9 cellular contexts compared by ENCODE assay signal in the genomic region with DNA sequence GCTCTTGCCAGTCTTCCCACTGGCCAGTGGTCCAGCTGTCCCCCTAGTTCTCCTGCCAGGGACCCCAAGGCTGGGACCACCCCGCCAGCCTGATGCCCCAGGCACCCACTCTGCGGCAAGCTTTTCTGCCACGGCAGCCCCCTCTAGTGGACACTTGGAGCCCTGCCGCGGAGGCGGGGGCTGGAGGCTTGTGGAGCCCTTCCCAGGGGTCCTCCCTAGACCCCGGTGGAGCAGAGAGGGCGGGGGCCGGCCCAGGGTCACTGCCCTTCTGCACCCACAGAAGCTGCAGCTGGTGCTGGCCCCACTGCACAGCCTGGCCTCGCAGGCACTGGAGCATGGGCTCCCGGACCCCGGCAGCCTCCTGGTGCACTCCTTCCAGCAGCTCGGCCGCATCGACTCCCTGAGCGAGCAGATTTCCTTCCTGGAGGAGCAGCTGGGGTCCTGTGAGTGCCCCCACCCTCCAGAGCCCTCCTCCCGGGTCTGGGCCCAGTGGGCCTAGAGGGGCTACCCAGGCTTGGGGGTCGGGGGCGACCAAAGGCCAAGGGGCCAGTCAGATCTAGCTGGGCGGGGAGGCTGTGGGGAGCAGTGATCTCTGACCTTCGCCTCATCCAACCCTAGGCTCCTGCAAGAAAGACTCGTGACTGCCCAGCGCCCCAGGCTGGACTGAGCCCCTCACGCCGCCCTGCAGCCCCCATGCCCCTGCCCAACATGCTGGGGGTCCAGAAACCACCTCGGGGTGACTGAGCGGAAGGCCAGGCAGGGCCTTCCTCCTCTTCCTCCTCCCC. TPM values are rescaled to one million over a fixed set of nuclear protein-coding genes. Genes with fewer than 3 reads are reported as not detected.
A peak's percentile ranks its signal among the peaks of the same experiment; 100 is the strongest.
DNase-seq lines count a peak whose midpoint lies in the region; ATAC-seq and TF ChIP-seq lines count a peak whose summit lies in the region.
"Had no signal": no experiment of that assay in that cellular context is flagged by ENCODE, and none has a peak within 500 bp of the region (broad histone marks: within the 10 kb centered on the region; RNA-seq: fewer than 3 reads in every experiment).

No MANE protein-coding gene starts in this region.

- H3K4me3 ChIP-seq in AG04450 (ENCODE audit: low read depth, low read length) = no peak overlapping the region
- H3K4me3 ChIP-seq in GM23338 = no peak overlapping the region
- H3K4me3 ChIP-seq in endodermal cell (ENCODE audit: low read length) = no peak overlapping the region
- H3K4me3 ChIP-seq in parathyroid adenoma (ENCODE audit: low read depth, low read length) = no peak overlapping the region

- CTCF ChIA-PET in AG04450 (lab: Charles Lee) = interaction anchor here (0.6 to 3.0 kb wide), 19 partner anchors 9 to 194 kb away, joined by 3 to 15 read pairs (median 4); no protein-coding TSS in a partner anchor
- CTCF ChIA-PET in activated B cell treated with CpG ODN at 0.5 μM for 24 hours (lab: Charles Lee) = interaction anchor here (0.6 to 2.1 kb wide), 5 partner anchors 10 to 184 kb away, joined by 3 to 7 read pairs (median 3); no protein-coding TSS in a partner anchor

- intact Hi-C loops in activated B cell treated with CpG ODN at 0.5 μM for 24 hours (cut with micrococcal nuclease) = no loop called here

- WGBS in endodermal cell (ENCODE audit: insufficient coverage in 1 of 2, insufficient read length in 1 of 2), 2 experiments = 71 to 72% methylated on average over 20 to 27 of the region's 27 CpGs

- H3K4me2 ChIP-seq in GM23338 = no peak overlapping the region
- H3K4me2 ChIP-seq in parathyroid adenoma (ENCODE audit: low read length) = no peak overlapping the region

- H3K27me3 Mint-ChIP-seq in GM23338 (ENCODE audit: insufficient read depth, low read depth, poor library complexity) (peaks cover 4% of the 10 kb centered on the region), activated B cell treated with CpG ODN at 0.5 μM for 24 hours (peaks cover 3% of the 10 kb centered on the region), endodermal cell (ENCODE audit: insufficient read depth) (no peaks in the 10 kb centered on the region)

- no peak overlapping the region for H3K4me3 Mint-ChIP-seq in GM23338
- no peak overlapping the region for H3K4me3 Mint-ChIP-seq in activated B cell treated with CpG ODN at 0.5 μM for 24 hours
- H3K4me3 Mint-ChIP-seq in endodermal cell = no peak overlapping the region

- H3K9me3 Mint-ChIP-seq in GM23338 = no peaks in the 10 kb centered on the region
- H3K9me3 Mint-ChIP-seq in activated B cell treated with CpG ODN at 0.5 μM for 24 hours = no peaks in the 10 kb centered on the region
- H3K9me3 Mint-ChIP-seq in endodermal cell = no peaks in the 10 kb centered on the region
- H3K9me3 Mint-ChIP-seq: activated naive CD4-positive, alpha-beta T cell treated with anti-CD3 and anti-CD28 coated beads, Interleukin-2, amount 50 U/mL, for 72 hours had no signal

- H3K9me2 ChIP-seq in GM23338 (ENCODE audit: insufficient read depth) = no peaks in the 10 kb centered on the region

- ATAC-seq in GM23338 (peak; percentile 72), activated B cell treated with CpG ODN at 0.5 μM for 24 hours (ENCODE audit: low read depth) (peak; percentile 64), GM19467 (IDR thresholded peaks at IDR 0.05; ENCODE audit: unreplicated experiment) (no peak)

- DNase-seq in AG04450 (ENCODE audit: low read depth, low spot score) (no peak), GM23338 (ENCODE audit: low spot score) (peak; percentile 77), activated B cell treated with CpG ODN at 0.5 μM for 24 hours (peak; percentile 51), endodermal cell (peak; percentile 89), RKO (ENCODE audit: low spot score) (no peak), SKM-1 (lab: John Stamatoyannopoulos, UW; ENCODE audit: unreplicated experiment) (no peak)

- no peak overlapping the region for H3K9ac ChIP-seq in endodermal cell (ENCODE audit: extremely low read depth, low read length, poor library complexity, severe bottlenecking)
- H3K9ac ChIP-seq in parathyroid adenoma = no peak overlapping the region

- H3K4me1 Mint-ChIP-seq in GM23338 (peaks cover 3% of the 10 kb centered on the region; the same call in 1 of the 3 replicates), activated B cell treated with CpG ODN at 0.5 μM for 24 hours (no peaks in the 10 kb centered on the region), endodermal cell (peaks cover 3% of the 10 kb centered on the region)

- H3K79me2 ChIP-seq in GM23338 (replicated peaks; ENCODE audit: insufficient read depth) (no peaks in the 10 kb centered on the region), parathyroid adenoma (no peaks in the 10 kb centered on the region)

- H3K27ac Mint-ChIP-seq in GM23338 = no peak overlapping the region
- no peak overlapping the region for H3K27ac Mint-ChIP-seq in activated B cell treated with CpG ODN at 0.5 μM for 24 hours
- H3K27ac Mint-ChIP-seq in endodermal cell = no peak overlapping the region
- H3K27ac Mint-ChIP-seq: activated naive CD4-positive, alpha-beta T cell treated with anti-CD3 and anti-CD28 coated beads, Interleukin-2, amount 50 U/mL, for 72 hours had no signal

- H3K4me1 ChIP-seq in GM23338 (ENCODE audit: insufficient read depth) (no peaks in the 10 kb centered on the region), endodermal cell (ENCODE audit: control insufficient read depth, insufficient read depth, low read length) (no peaks in the 10 kb centered on the region), parathyroid adenoma (peaks cover 2% of the 10 kb centered on the region)

- H3K36me3 Mint-ChIP-seq in GM23338 (ENCODE audit: low read depth) (no peaks in the 10 kb centered on the region), activated B cell treated with CpG ODN at 0.5 μM for 24 hours (ENCODE audit: low read depth) (peaks cover 12% of the 10 kb centered on the region), endodermal cell (ENCODE audit: low read depth) (peaks cover 3% of the 10 kb centered on the region)
- H3K36me3 Mint-ChIP-seq: activated naive CD4-positive, alpha-beta T cell treated with anti-CD3 and anti-CD28 coated beads, Interleukin-2, amount 50 U/mL, for 72 hours had no signal

- POLR2A ChIA-PET in AG04450 (lab: Yijun Ruan, JAX) = interaction anchor here (0.6 to 1.6 kb wide), 2 partner anchors 56 to 57 kb away, joined by 3 to 6 read pairs; no protein-coding TSS in a partner anchor
- POLR2A ChIA-PET in activated B cell treated with CpG ODN at 0.5 μM for 24 hours (lab: Charles Lee) = interaction anchor here (0.7 to 1.0 kb wide), 3 partner anchors 29 to 56 kb away, joined by 5 to 8 read pairs (median 5); no protein-coding TSS in a partner anchor

- H3K27ac ChIP-seq in AG04450 (ENCODE audit: low read depth, low read length) = no peak overlapping the region
- no peak overlapping the region for H3K27ac ChIP-seq in GM23338 (ENCODE audit: low read depth)
- no peak overlapping the region for H3K27ac ChIP-seq in endodermal cell (ENCODE audit: low read depth, low read length)
- H3K27ac ChIP-seq in parathyroid adenoma = no peak overlapping the region

- TF ChIP-seq CTCF in AG04450 (IDR thresholded peaks at IDR 0.05; ENCODE audit: low read depth, low read length) (peak; percentile 77), GM23338 (conservative IDR thresholded peaks at IDR 0.05; ENCODE audit: low read depth in 2 of 2) (peak; percentile 75 to 85), activated B cell treated with CpG ODN at 0.5 μM for 24 hours (IDR thresholded peaks at IDR 0.05) (peak; percentile 28), endodermal cell (conservative IDR thresholded peaks at IDR 0.05) (peak; percentile 92), parathyroid adenoma (IDR thresholded peaks at IDR 0.05) (peak; percentile 76)

- H3F3A ChIP-seq in GM23338 (replicated peaks; ENCODE audit: low read depth) = no peaks in the 10 kb centered on the region

- H2AFZ ChIP-seq in GM23338 (no peak overlapping the region), parathyroid adenoma (no peak overlapping the region)

- no peaks in the 10 kb centered on the region for H3K36me3 ChIP-seq in GM23338 (ENCODE audit: insufficient read depth)
- peaks cover 5% of the 10 kb centered on the region for H3K36me3 ChIP-seq in endodermal cell (ENCODE audit: control insufficient read depth, insufficient read depth, low read length)
- no peaks in the 10 kb centered on the region for H3K36me3 ChIP-seq in parathyroid adenoma (ENCODE audit: control insufficient read depth, insufficient read depth, low read length)

- H3K9me3 ChIP-seq in AG04450 (ENCODE audit: control insufficient read depth, insufficient read depth, low read length) (no peaks in the 10 kb centered on the region; the same call in 1 of the 2 replicates), endodermal cell (ENCODE audit: control insufficient read depth, low read length) (no peaks in the 10 kb centered on the region), parathyroid adenoma (ENCODE audit: control insufficient read depth, low read length) (no peaks in the 10 kb centered on the region)

- H3K27me3 ChIP-seq in AG04450 (ENCODE audit: control insufficient read depth, insufficient read depth, low read length) (peaks cover 9% of the 10 kb centered on the region), GM23338 (ENCODE audit: insufficient read depth) (no peaks in the 10 kb centered on the region), endodermal cell (ENCODE audit: control insufficient read depth, insufficient read depth, low read length, poor library complexity, severe bottlenecking) (no peaks in the 10 kb centered on the region), parathyroid adenoma (ENCODE audit: control insufficient read depth, insufficient read depth, low read length) (no peaks in the 10 kb centered on the region)

- H4K20me1 ChIP-seq in GM23338 (replicated peaks; ENCODE audit: insufficient read depth) = no peaks in the 10 kb centered on the region

RNA-seq across cellular contexts. Expression of a gene that starts 9.1 kb away (rescaled TPM):
- polyA plus RNA-seq in AG04450 (2011; rRNA removed) (3.9 and 6.1 TPM in 2 replicates), GM23338 (2016; fragmentation: Nextera tagmentation; extraction: Ambion mirVana) (38.2 and 44.4 TPM in 2 replicates)
- 0.23 and 1.00 TPM in 2 replicates for polyA minus RNA-seq in AG04450 (2011; rRNA and poly(A)+ RNA removed)
- total RNA-seq in GM23338 (2014; rRNA removed; shearing (Covaris generic)) = 56.1 and 60.8 TPM in 2 replicates
- total RNA-seq in activated B cell treated with CpG ODN at 0.5 μM for 24 hours (not detected in 2 replicates), endodermal cell (10 to 100 TPM; 31.5 to 34.0 TPM)
- polyA plus RNA-seq in endodermal cell (2013, experiment 1 of 2) = 19.7 TPM
- polyA plus RNA-seq in endodermal cell (2013, experiment 2 of 2) = 15.6 TPM

RNA-seq across cellular contexts. Expression of a gene that starts 15.4 kb away (rescaled TPM):
- 24.4 and 30.0 TPM in 2 replicates for polyA plus RNA-seq in AG04450 (2011; rRNA removed)
- polyA minus RNA-seq in AG04450 (2011; rRNA and poly(A)+ RNA removed) = 16.2 and 21.7 TPM in 2 replicates
- 33.3 and 44.7 TPM in 2 replicates for total RNA-seq in GM23338 (2014; rRNA removed; shearing (Covaris generic))
- polyA plus RNA-seq in GM23338 (2016; fragmentation: Nextera tagmentation; extraction: Ambion mirVana) = 31.8 and 34.4 TPM in 2 replicates
- total RNA-seq in activated B cell treated with CpG ODN at 0.5 μM for 24 hours = 16.6 and 17.1 TPM in 2 replicates
- 10 to 100 TPM; 33.4 to 39.8 TPM for total RNA-seq in endodermal cell
- polyA plus RNA-seq in endodermal cell (2013, experiment 1 of 2) = 16.9 TPM
- 14.3 TPM for polyA plus RNA-seq in endodermal cell (2013, experiment 2 of 2)

RNA-seq across cellular contexts. Expression of a gene that starts 40.5 kb away (rescaled TPM):
- polyA plus RNA-seq in AG04450 (2011; rRNA removed) (2.8 and 3.6 TPM in 2 replicates), GM23338 (2016; fragmentation: Nextera tagmentation; extraction: Ambion mirVana) (18.7 and 24.2 TPM in 2 replicates)
- 1.3 and 2.6 TPM in 2 replicates for polyA minus RNA-seq in AG04450 (2011; rRNA and poly(A)+ RNA removed)
- total RNA-seq in GM23338 (2014; rRNA removed; shearing (Covaris generic)) = 47.2 and 60.0 TPM in 2 replicates
- total RNA-seq in activated B cell treated with CpG ODN at 0.5 μM for 24 hours (1.5 and 2.2 TPM in 2 replicates), endodermal cell (10 to 100 TPM; 35.1 to 45.4 TPM)
- polyA plus RNA-seq in endodermal cell (2013, experiment 1 of 2) = 56.2 TPM
- 53.5 TPM for polyA plus RNA-seq in endodermal cell (2013, experiment 2 of 2)

Comparison
In these comparisons a context has a peak if more than half of its experiments do, and no peak if none do; other contexts are left out.
1. DNase-seq: peak in GM23338 (single experiment), activated B cell treated with CpG ODN at 0.5 μM for 24 hours (single experiment) and endodermal cell (single experiment); none in AG04450 (single experiment), RKO (single experiment) and SKM-1 (single experiment).
2. CTCF ChIP-seq: peak in every context shown above with its lines; median percentile 92 in endodermal cell; 80 in GM23338; 77 in AG04450; 76 in parathyroid adenoma; 28 in activated B cell treated with CpG ODN at 0.5 μM for 24 hours.
3. RNA of a gene that starts 9.1 kb away (total RNA-seq): 56.1 to 60.8 TPM in GM23338 and 31.5 to 34.0 TPM in endodermal cell; not detected in activated B cell treated with CpG ODN at 0.5 μM for 24 hours; every median in the first group is over 10 times any median in the second.
4. RNA of a gene that starts 40.5 kb away (total RNA-seq): 47.2 to 60.0 TPM in GM23338 and 35.1 to 45.4 TPM in endodermal cell; 1.5 to 2.2 TPM in activated B cell treated with CpG ODN at 0.5 μM for 24 hours; every median in the first group is over 10 times any median in the second.